Comparison of ENCODE assay signal across 16 cellular contexts in the genomic region with DNA sequence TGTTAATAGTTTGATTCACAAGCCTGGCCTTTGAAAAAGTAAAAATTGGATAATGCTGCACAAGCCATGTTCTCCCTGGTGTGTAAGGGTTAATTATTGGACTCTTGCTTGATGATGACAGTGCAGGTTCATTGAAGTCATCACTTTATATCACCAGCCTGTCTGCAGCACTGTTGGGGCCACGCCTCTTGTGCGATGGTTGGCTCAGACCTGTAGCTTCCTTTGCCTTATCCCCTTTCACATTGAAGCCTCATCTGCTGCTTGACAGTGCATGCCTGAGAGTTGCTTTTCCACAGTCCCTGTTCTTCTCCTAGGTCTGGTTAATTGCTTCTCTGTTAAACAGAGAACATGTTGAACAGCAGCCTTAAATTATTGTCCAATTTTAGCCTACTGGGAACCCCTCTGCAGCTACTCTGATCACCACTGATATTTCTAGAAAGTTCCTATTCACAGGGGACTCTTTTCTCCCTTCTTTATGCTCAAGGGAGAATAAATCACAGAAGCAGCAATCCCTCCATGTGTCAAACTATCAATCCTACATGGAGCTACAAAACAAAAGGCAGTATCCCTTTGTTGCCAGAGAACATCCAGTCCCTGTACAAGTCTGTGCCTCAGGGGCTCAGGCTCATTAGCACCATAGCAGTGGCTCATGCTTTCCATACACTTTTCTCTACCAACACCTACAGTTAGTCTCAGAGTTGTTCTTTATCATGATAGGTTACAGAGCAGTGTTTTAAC.
"Had no signal": no experiment of that assay in that cellular context is flagged by ENCODE, and none has a peak within 500 bp of the region (broad histone marks: within the 10 kb centered on the region; RNA-seq: fewer than 3 reads in every experiment).

No MANE protein-coding gene starts in this region.

- H2AFZ ChIP-seq: parathyroid adenoma had no signal

- H3K27me3 ChIP-seq: neutrophil, upper lobe of right lung had no signal

- H3K4me1 Mint-ChIP-seq: activated B cell treated with CpG ODN at 0.5 μM for 24 hours; stimulated activated naive B cell treated with anti-CD40 and anti-IgM and Interleukin-4, amounts not matched to agents 10 μg/mL and 1 μg/mL and 100 μg/mL, for 72 hours; T-cell had no signal

- H3K27ac ChIP-seq: coronary artery, neutrophil, parathyroid adenoma, upper lobe of right lung had no signal

- H3K9me3 ChIP-seq: neutrophil, SK-N-SH, upper lobe of right lung had no signal

- H3K36me3 ChIP-seq: neutrophil, upper lobe of right lung had no signal

- H3K36me3 Mint-ChIP-seq: naive thymus-derived CD4-positive, alpha-beta T cell; stimulated activated naive B cell treated with anti-CD40 and anti-IgM and Interleukin-4, amounts not matched to agents 10 μg/mL and 1 μg/mL and 100 μg/mL, for 72 hours; T-cell had no signal

- DNase-seq: activated B cell treated with CpG ODN at 0.5 μM for 24 hours; activated CD4-positive, alpha-beta T cell treated with anti-CD3 and anti-CD28 coated beads for 48 hours; activated CD8-positive, alpha-beta T cell treated with anti-CD3 and anti-CD28 coated beads for 36 hours; activated naive CD4-positive, alpha-beta T cell treated with anti-CD3 and anti-CD28 coated beads for 36 hours; activated T-cell treated with anti-CD3 and anti-CD28 coated beads, Interleukin-2, amount 50 U/mL, for 1 hour; aorta; left colon; naive thymus-derived CD4-positive, alpha-beta T cell; SK-N-SH; stimulated activated naive B cell treated with anti-CD40 and anti-IgM and Interleukin-4, amounts not matched to agents 10 μg/mL and 1 μg/mL and 100 μg/mL, for 72 hours; T-cell; upper lobe of right lung had no signal

- H3K4me2 ChIP-seq: SK-N-SH had no signal

- H3K27ac Mint-ChIP-seq: activated B cell treated with CpG ODN at 0.5 μM for 24 hours; activated CD8-positive, alpha-beta T cell treated with anti-CD3 and anti-CD28 coated beads for 36 hours; activated naive CD4-positive, alpha-beta T cell treated with anti-CD3 and anti-CD28 coated beads for 36 hours; naive thymus-derived CD4-positive, alpha-beta T cell; stimulated activated naive B cell treated with anti-CD40 and anti-IgM and Interleukin-4, amounts not matched to agents 10 μg/mL and 1 μg/mL and 100 μg/mL, for 72 hours; T-cell had no signal

- H3K79me2 ChIP-seq: parathyroid adenoma had no signal

- H3K9ac ChIP-seq: parathyroid adenoma, SK-N-SH had no signal

- ATAC-seq: esophagus mucosa; left colon; naive thymus-derived CD4-positive, alpha-beta T cell; T-cell had no signal

- H3K4me3 Mint-ChIP-seq: activated B cell treated with CpG ODN at 0.5 μM for 24 hours; activated CD8-positive, alpha-beta T cell treated with anti-CD3 and anti-CD28 coated beads for 36 hours; activated naive CD4-positive, alpha-beta T cell treated with anti-CD3 and anti-CD28 coated beads for 36 hours; naive thymus-derived CD4-positive, alpha-beta T cell; stimulated activated naive B cell treated with anti-CD40 and anti-IgM and Interleukin-4, amounts not matched to agents 10 μg/mL and 1 μg/mL and 100 μg/mL, for 72 hours; T-cell had no signal

- H3K4me1 ChIP-seq: parathyroid adenoma, upper lobe of right lung had no signal

- H3K9me2 ChIP-seq: SK-N-SH had no signal

- H3K4me3 ChIP-seq: coronary artery, upper lobe of right lung had no signal
